ENCODE assay signal across 11 cellular contexts in genomic region chr6:130517444-130517931, GRCh38.
DNase-seq lines count a peak whose midpoint lies in the region; ATAC-seq, FAIRE-seq and TF ChIP-seq lines count a peak whose summit lies in the region.
"Had no signal": no experiment of that assay in that cellular context is flagged by ENCODE, and none has a peak within 500 bp of the region (broad histone marks: within the 10 kb centered on the region; RNA-seq: fewer than 3 reads in every experiment).

No MANE protein-coding gene starts in this region.

- 74 to 79% (median 75%) methylated on average over 3 of the region's 3 CpGs for WGBS in adrenal gland, 4 donors

- H3K27me3 Mint-ChIP-seq in immature natural killer cell (ENCODE audit: low read depth in 3 of 3), result no peaks in the 10 kb centered on the region
- H3K27me3 Mint-ChIP-seq: activated B cell treated with CpG ODN at 0.5 μM for 24 hours had no signal

- no peak for TF ChIP-seq CTCF in bronchial epithelial cell (IDR thresholded peaks at IDR 0.05; ENCODE audit: insufficient read depth, low read length, severe bottlenecking)
- no peak for TF ChIP-seq CTCF in adrenal gland (IDR thresholded peaks at IDR 0.05)

- H3K27ac Mint-ChIP-seq in immature natural killer cell, result peak overlapping the region in 2 of 6 donors; percentile 8 to 34

- H3K4me1 Mint-ChIP-seq in immature natural killer cell, result peaks cover 39 to 55% of the 10 kb centered on the region in 2 donors

- H3K9me3 ChIP-seq in adrenal gland (replicated peaks in 1 of 3), result no peaks in the 10 kb centered on the region

- no peak for FAIRE-seq in bronchial epithelial cell (lab: Jason Lieb, UNC)
- FAIRE-seq: H1 had no signal

- intact Hi-C loops in adrenal gland (cut with DNase I), result no loop called here

- peaks cover 0 to 6% of the 10 kb centered on the region in 2 donors for H3K4me1 ChIP-seq in adrenal gland (replicated peaks in 1 of 2)

- H3K4me3 Mint-ChIP-seq in immature natural killer cell, result no peak overlapping the region
- H3K4me3 Mint-ChIP-seq: activated B cell treated with CpG ODN at 0.5 μM for 24 hours had no signal

- no peak overlapping the region for H3K4me3 ChIP-seq in bronchial epithelial cell (ENCODE audit: low read depth, low read length)
- no peak overlapping the region for H3K4me3 ChIP-seq in adrenal gland

- no peaks in the 10 kb centered on the region for H3K27me3 ChIP-seq in bronchial epithelial cell (ENCODE audit: control insufficient read depth, insufficient read depth, low read length)
- no peaks in the 10 kb centered on the region for H3K27me3 ChIP-seq in adrenal gland

- peak; percentile 63 for DNase-seq in bronchial epithelial cell (ENCODE audit: low read depth)
- no peak for DNase-seq in adrenal gland
- no peak for DNase-seq in immature natural killer cell
- DNase-seq in AG08396 (ENCODE audit: low spot score), result no peak
- DNase-seq in AG08395 (ENCODE audit: low spot score), result no peak
- DNase-seq: activated B cell treated with CpG ODN at 0.5 μM for 24 hours, foreskin fibroblast had no signal

- H3K36me3 ChIP-seq in bronchial epithelial cell (ENCODE audit: control insufficient read depth, insufficient read depth, low read length), result no peaks in the 10 kb centered on the region
- H3K36me3 ChIP-seq in adrenal gland (replicated peaks in 1 of 2), result no peaks in the 10 kb centered on the region

- no peaks in the 10 kb centered on the region for H3K36me3 Mint-ChIP-seq in immature natural killer cell

- TF ChIP-seq POLR2A in adrenal gland (IDR thresholded peaks at IDR 0.05), result no peak

- peaks cover 0 to 1% (median 0%) of the 10 kb centered on the region in 6 donors for H3K9me3 Mint-ChIP-seq in immature natural killer cell

- no peak overlapping the region for H3K27ac ChIP-seq in adrenal gland

- ATAC-seq in GM18508 (IDR thresholded peaks at IDR 0.05; ENCODE audit: insufficient read depth, unreplicated experiment) (peak; percentile 56), GM21515 (IDR thresholded peaks at IDR 0.05; ENCODE audit: unreplicated experiment) (peak; percentile 71), HG03469 (IDR thresholded peaks at IDR 0.05; ENCODE audit: unreplicated experiment) (peak; percentile 73)
